Comparison of ENCODE assay signal across 10 cellular contexts in genomic region chr2:192195548-192196418, GRCh38. TPM values are rescaled to one million over a fixed set of nuclear protein-coding genes. Genes with fewer than 3 reads are reported as not detected.
DNase-seq lines count a peak whose midpoint lies in the region; ATAC-seq and TF ChIP-seq lines count a peak whose summit lies in the region.
"Had no signal": no experiment of that assay in that cellular context is flagged by ENCODE, and none has a peak within 500 bp of the region (broad histone marks: within the 10 kb centered on the region; RNA-seq: fewer than 3 reads in every experiment).

No MANE protein-coding gene starts in this region.

- TF ChIP-seq CTCF in BE2C (IDR thresholded peaks at IDR 0.05; ENCODE audit: low read depth, low read length) (no peak), GM20000 (IDR thresholded peaks at IDR 0.05; ENCODE audit: extremely low read depth, missing control alignments) (no peak), mammary epithelial cell (conservative IDR thresholded peaks at IDR 0.05 in 1 of 2, IDR thresholded peaks at IDR 0.05 in 1 of 2; ENCODE audit: extremely low read depth in 1 of 2, insufficient read depth in 1 of 2, low read depth in 1 of 2, low read length in 2 of 2) (no peak)

- in situ Hi-C loops in mammary epithelial cell (cut with MboI; ENCODE audit: low sequenced_read_pairs in 2 of 2): loop anchor here in 1 of 2 donors (25.0 kb wide), 1 partner anchor 92 kb away; no protein-coding TSS in a partner anchor

- peaks cover 50% of the 10 kb centered on the region for H3K27me3 ChIP-seq in BE2C
- peaks cover 44% of the 10 kb centered on the region for H3K27me3 ChIP-seq in mammary epithelial cell (ENCODE audit: insufficient read depth, low read length)

- peak overlapping the region; percentile 81 for H2AFZ ChIP-seq in mammary epithelial cell (ENCODE audit: low read depth, low read length)

- CTCF ChIA-PET in mammary epithelial cell (lab: Charles Lee; ENCODE audit: low non-redundant PET): no interaction called here

- dilution Hi-C loops in mammary epithelial cell (cut with HindIII; ENCODE audit: low sequenced_read_pairs): no loop called here

- no peaks in the 10 kb centered on the region for H3K79me2 ChIP-seq in mammary epithelial cell (ENCODE audit: insufficient read depth, low read length)

- no peaks in the 10 kb centered on the region for H4K20me1 ChIP-seq in mammary epithelial cell (ENCODE audit: insufficient read depth, low read length)

- peak overlapping the region; percentile 92 for H3K4me2 ChIP-seq in mammary epithelial cell (ENCODE audit: insufficient read depth, low read depth, low read length)

- WGBS in mammary epithelial cell (ENCODE audit: low coverage, missing lambda C conversion rate): 2% methylated on average over 16 of the region's 44 CpGs

- BruUV-seq in mammary epithelial cell (replicated peaks; lab: Mats Ljungman, UMichigan): no TSS peak

- no peaks in the 10 kb centered on the region for H3K4me1 ChIP-seq in BE2C
- peaks cover 16% of the 10 kb centered on the region for H3K4me1 ChIP-seq in mammary epithelial cell (ENCODE audit: insufficient read depth, low read length)

- intact Hi-C loops in mammary epithelial cell (cut with micrococcal nuclease): no loop called here

- DNase-seq in BE2C: peak; percentile 24
- DNase-seq in GM20000 (ENCODE audit: low spot score): peak; percentile 31
- DNase-seq in NCI-H69 (lab: John Stamatoyannopoulos, UW): peak; percentile 27
- DNase-seq in mammary epithelial cell: no peak
- peak; percentile 56 for DNase-seq in iPS-NIHi11 (ENCODE audit: low spot score)
- no peak for DNase-seq in skeletal muscle cell (ENCODE audit: low read depth)
- DNase-seq in SKM-1 treated with dmso at 0.1 percent for 144 hours (lab: John Stamatoyannopoulos, UW; ENCODE audit: unreplicated experiment): no peak

- ATAC-seq in GM21367 (IDR thresholded peaks at IDR 0.05; ENCODE audit: unreplicated experiment): no peak

- no peaks in the 10 kb centered on the region for H3K9me3 ChIP-seq in BE2C
- no peaks in the 10 kb centered on the region for H3K9me3 ChIP-seq in mammary epithelial cell (replicated peaks; ENCODE audit: insufficient read depth, low read length)

- H3K27ac ChIP-seq in mammary epithelial cell (ENCODE audit: insufficient read depth, low read depth, low read length): no peak overlapping the region
- H3K27ac ChIP-seq: HL-60 had no signal

- H3K9ac ChIP-seq in mammary epithelial cell (ENCODE audit: insufficient read depth, low read length): no peak overlapping the region

- H3K4me3 ChIP-seq in BE2C (ENCODE audit: low read depth, low read length) (peak overlapping the region; percentile 68), mammary epithelial cell (replicated peaks in 1 of 3; ENCODE audit: insufficient read depth in 1 of 3, low read depth in 2 of 3, low read length in 3 of 3) (peak overlapping the region; percentile 22 to 39 (median 24)), skeletal muscle cell (ENCODE audit: low read depth, low read length) (peak overlapping the region; percentile 80)

- H3K36me3 ChIP-seq in BE2C: no peaks in the 10 kb centered on the region
- no peaks in the 10 kb centered on the region for H3K36me3 ChIP-seq in mammary epithelial cell (ENCODE audit: insufficient read depth, low read length)

RNA-seq across cellular contexts. Expression of gene TMEFF2, which starts 1.1 kb away (rescaled TPM):
- polyA plus RNA-seq in BE2C (2012; ENCODE audit: insufficient read depth, insufficient read length, low read depth): 5.2 TPM
- total RNA-seq in mammary epithelial cell: not detected
- polyA plus RNA-seq in mammary epithelial cell: not detected
- polyA minus RNA-seq in mammary epithelial cell: not detected
- total RNA-seq: pulmonary artery endothelial cell had no signal

Comparison
In these comparisons a context has a peak if more than half of its experiments do, and no peak if none do; other contexts are left out.
1. DNase-seq: peak in BE2C (single experiment), GM20000 (single experiment), NCI-H69 (single experiment) and iPS-NIHi11 (single experiment); none in mammary epithelial cell (single experiment), skeletal muscle cell (single experiment) and SKM-1 treated with dmso at 0.1 percent for 144 hours (single experiment).
2. H3K4me3 ChIP-seq: peak in every context shown above with its lines; median percentile 80 in skeletal muscle cell; 68 in BE2C; 24 in mammary epithelial cell.